ENCODE assay signal across 19 cellular contexts in the genomic region with DNA sequence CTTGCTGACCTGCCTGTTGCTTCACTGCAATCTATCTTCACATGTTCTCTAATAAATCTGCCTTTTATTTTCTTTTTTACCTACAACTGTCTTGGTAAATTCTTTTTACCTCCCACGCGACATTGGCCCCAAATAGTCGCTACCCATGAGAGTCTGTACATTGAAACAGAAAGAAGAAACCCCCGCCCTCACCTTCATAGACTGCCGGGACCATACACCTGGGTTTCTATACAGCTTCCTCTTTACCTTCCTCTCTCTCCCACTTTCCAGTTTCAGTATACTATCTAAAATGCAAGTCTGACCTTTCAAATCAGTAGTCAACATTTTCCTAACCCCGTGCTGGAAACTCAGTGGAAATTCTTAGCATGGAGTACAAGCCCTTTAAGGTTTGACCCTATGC. TPM values are rescaled to one million over a fixed set of nuclear protein-coding genes. Genes with fewer than 3 reads are reported as not detected.
DNase-seq lines count a peak whose midpoint lies in the region; ATAC-seq, FAIRE-seq and TF ChIP-seq lines count a peak whose summit lies in the region.
"Had no signal": no experiment of that assay in that cellular context is flagged by ENCODE, and none has a peak within 500 bp of the region (broad histone marks: within the 10 kb centered on the region; RNA-seq: fewer than 3 reads in every experiment).

No MANE protein-coding gene starts in this region.

- H3K4me3 Mint-ChIP-seq in GM23338 = no peak overlapping the region
- H3K4me3 Mint-ChIP-seq in osteocyte (ENCODE audit: unreplicated experiment) = no peak overlapping the region
- H3K4me3 Mint-ChIP-seq in progenitor cell of endocrine pancreas (ENCODE audit: low read depth) = no peak overlapping the region
- H3K4me3 Mint-ChIP-seq: activated naive CD8-positive, alpha-beta T cell treated with anti-CD3 and anti-CD28 coated beads, Interleukin-2, amount 10 ng/mL, durations not matched to agents 7 days and 5 days; CD8-positive, alpha-beta memory T cell; central memory CD8-positive, alpha-beta T cell; neural progenitor cell had no signal

- H3K9me3 ChIP-seq in heart right ventricle = peaks cover 0 to 3% (median 0%) of the 10 kb centered on the region in 11 donors
- H3K9me3 ChIP-seq: testis had no signal

- no peaks in the 10 kb centered on the region for H4K20me1 ChIP-seq in GM23338 (replicated peaks; ENCODE audit: insufficient read depth)

- H3K27me3 ChIP-seq in GM23338 (ENCODE audit: insufficient read depth) (peaks cover 30% of the 10 kb centered on the region), heart right ventricle (peaks cover 6 to 71% (median 38%) of the 10 kb centered on the region in 7 donors)
- H3K27me3 ChIP-seq: testis had no signal

- no peak for ATAC-seq in GM23338
- peak; percentile 31 for ATAC-seq in HG03196 (IDR thresholded peaks at IDR 0.05; ENCODE audit: unreplicated experiment)
- ATAC-seq in heart right ventricle = no peak

- no peaks in the 10 kb centered on the region for H3K79me2 ChIP-seq in GM23338 (replicated peaks; ENCODE audit: insufficient read depth)
- H3K79me2 ChIP-seq: hepatocyte had no signal

- peaks cover 17% of the 10 kb centered on the region for H3K4me1 ChIP-seq in GM23338 (ENCODE audit: insufficient read depth)
- H3K4me1 ChIP-seq in heart right ventricle = peaks cover 0 to 18% (median 11%) of the 10 kb centered on the region in 9 donors
- H3K4me1 ChIP-seq: testis had no signal

- 85% methylated on average over 6 of the region's 6 CpGs for WGBS in heart right ventricle, 2 donors

- H3K9me3 Mint-ChIP-seq in GM23338 (no peaks in the 10 kb centered on the region; the same call in 2 of the 3 replicates), osteocyte (ENCODE audit: unreplicated experiment) (no peaks in the 10 kb centered on the region), progenitor cell of endocrine pancreas (ENCODE audit: low read depth) (no peaks in the 10 kb centered on the region)
- H3K9me3 Mint-ChIP-seq: activated naive CD8-positive, alpha-beta T cell treated with anti-CD3 and anti-CD28 coated beads, Interleukin-2, amount 10 ng/mL, durations not matched to agents 7 days and 5 days; central memory CD8-positive, alpha-beta T cell; neural progenitor cell had no signal

- no peaks in the 10 kb centered on the region for H3F3A ChIP-seq in GM23338 (replicated peaks; ENCODE audit: low read depth)

- no peaks in the 10 kb centered on the region; the same call in 1 of the 2 replicates for H3K36me3 ChIP-seq in GM23338 (ENCODE audit: insufficient read depth)
- H3K36me3 ChIP-seq in heart right ventricle = no peaks in the 10 kb centered on the region
- H3K36me3 ChIP-seq: neural progenitor cell had no signal

- H3K36me3 Mint-ChIP-seq in GM23338 (ENCODE audit: low read depth) (no peaks in the 10 kb centered on the region), osteocyte (ENCODE audit: unreplicated experiment) (no peaks in the 10 kb centered on the region), progenitor cell of endocrine pancreas (ENCODE audit: insufficient read depth) (no peaks in the 10 kb centered on the region)
- H3K36me3 Mint-ChIP-seq: CD8-positive, alpha-beta memory T cell; neural progenitor cell had no signal

- H2AFZ ChIP-seq in GM23338 = peak overlapping the region; percentile 53; the same call in 1 of the 2 replicates
- H2AFZ ChIP-seq: hepatocyte, neural progenitor cell had no signal

- DNase-seq in GM19239 (ENCODE audit: insufficient read length, low spot score) (no peak), GM23338 (ENCODE audit: low spot score) (no peak), heart right ventricle (no peak), osteocyte (ENCODE audit: extremely low spot score, unreplicated experiment) (no peak), progenitor cell of endocrine pancreas (ENCODE audit: low spot score, unreplicated experiment) (no peak)
- DNase-seq in NK-92 treated with Interleukin-12 subunit alpha and Interleukin-12 subunit beta, amount 100 ng/mL, for 24 hours (lab: John Stamatoyannopoulos, UW) = no peak
- DNase-seq: activated naive CD8-positive, alpha-beta T cell treated with anti-CD3 and anti-CD28 coated beads, Interleukin-2, amount 10 ng/mL, durations not matched to agents 7 days and 5 days; CD8-positive, alpha-beta memory T cell; GDM1; Kasumi-1; NCI-H1930; NCI-H82; SHP77 treated with DMSO at 0.1 percent for 48 hours; testis had no signal

- H3K4me3 ChIP-seq in GM23338 = no peak overlapping the region
- no peak overlapping the region for H3K4me3 ChIP-seq in heart right ventricle
- H3K4me3 ChIP-seq: hepatocyte, neural progenitor cell, testis had no signal

- H3K27ac ChIP-seq in GM23338 (ENCODE audit: low read depth) (no peak overlapping the region), heart right ventricle (no peak overlapping the region)
- H3K27ac ChIP-seq: hepatocyte, neural progenitor cell, testis had no signal

- H3K27ac Mint-ChIP-seq in GM23338 (no peak overlapping the region), osteocyte (ENCODE audit: unreplicated experiment) (no peak overlapping the region), progenitor cell of endocrine pancreas (no peak overlapping the region)
- H3K27ac Mint-ChIP-seq: activated naive CD8-positive, alpha-beta T cell treated with anti-CD3 and anti-CD28 coated beads, Interleukin-2, amount 10 ng/mL, durations not matched to agents 7 days and 5 days; CD8-positive, alpha-beta memory T cell; neural progenitor cell had no signal

- FAIRE-seq in GM19239 (lab: Jason Lieb, UNC) = peak; percentile 97
- FAIRE-seq: endothelial cell of umbilical vein had no signal

- H3K9me2 ChIP-seq in GM23338 (ENCODE audit: insufficient read depth) = peaks cover 19% of the 10 kb centered on the region

- peaks cover 23% of the 10 kb centered on the region for H3K27me3 Mint-ChIP-seq in GM23338 (ENCODE audit: insufficient read depth, low read depth, poor library complexity)
- H3K27me3 Mint-ChIP-seq in osteocyte (ENCODE audit: unreplicated experiment) = peaks cover 17% of the 10 kb centered on the region
- H3K27me3 Mint-ChIP-seq in progenitor cell of endocrine pancreas = peaks cover 26% of the 10 kb centered on the region

- no peak overlapping the region for H3K4me2 ChIP-seq in GM23338
- H3K4me2 ChIP-seq: hepatocyte, neural progenitor cell had no signal

- intact Hi-C loops in heart right ventricle (cut with DNase I) = no loop called here

- TF ChIP-seq CTCF in GM23338 (conservative IDR thresholded peaks at IDR 0.05; ENCODE audit: low read depth in 2 of 2) (no peak), heart right ventricle (IDR thresholded peaks at IDR 0.05) (no peak), osteocyte (IDR thresholded peaks at IDR 0.05) (no peak), progenitor cell of endocrine pancreas (IDR thresholded peaks at IDR 0.05; ENCODE audit: unreplicated experiment) (no peak)

- H3K4me1 Mint-ChIP-seq in GM23338 = peaks cover 15% of the 10 kb centered on the region
- peaks cover 16% of the 10 kb centered on the region for H3K4me1 Mint-ChIP-seq in osteocyte (ENCODE audit: unreplicated experiment)
- peaks cover 10% of the 10 kb centered on the region for H3K4me1 Mint-ChIP-seq in progenitor cell of endocrine pancreas (ENCODE audit: low read depth)

TF ChIP-seq in GM23338, 12 proteins besides CTCF, POLR2A, EP300 and RAD21 (continues in another document):
- TF ChIP-seq EZH2 (IDR thresholded peaks at IDR 0.05; ENCODE audit: low read depth, unreplicated experiment) = no peak
- no peak for TF ChIP-seq JUNB (IDR thresholded peaks at IDR 0.05; ENCODE audit: unreplicated experiment)
- no peak for TF ChIP-seq CREB1 (CRISPR knock-in tag; IDR thresholded peaks at IDR 0.05; ENCODE audit: low read depth)

RNA-seq across cellular contexts. Expression of a gene that starts 4.8 kb away (rescaled TPM):
- total RNA-seq in GM23338 (2014; rRNA removed; shearing (Covaris generic)) = 1.9 and 2.0 TPM in 2 replicates
- polyA plus RNA-seq in GM23338 (2016; fragmentation: Nextera tagmentation; extraction: Ambion mirVana) = 0.31 and 0.82 TPM in 2 replicates
- total RNA-seq in heart right ventricle = under 1 TPM in 7 of 10 donors, not detected in 3; 0.06 to 0.26 (median 0.16) TPM
- polyA plus RNA-seq in heart right ventricle = under 1 TPM in 1 of 2 donors, not detected in 1; 0.01 TPM
- total RNA-seq in osteocyte = not detected in 2 replicates
- total RNA-seq in progenitor cell of endocrine pancreas = 0.43 and 0.89 TPM in 2 replicates
- total RNA-seq: endothelial cell of umbilical vein had no signal
- polyA plus RNA-seq: CD8-positive, alpha-beta memory T cell; endothelial cell of umbilical vein had no signal
